Comparison of ENCODE assay signal across 1 cellular context in the genomic region with DNA sequence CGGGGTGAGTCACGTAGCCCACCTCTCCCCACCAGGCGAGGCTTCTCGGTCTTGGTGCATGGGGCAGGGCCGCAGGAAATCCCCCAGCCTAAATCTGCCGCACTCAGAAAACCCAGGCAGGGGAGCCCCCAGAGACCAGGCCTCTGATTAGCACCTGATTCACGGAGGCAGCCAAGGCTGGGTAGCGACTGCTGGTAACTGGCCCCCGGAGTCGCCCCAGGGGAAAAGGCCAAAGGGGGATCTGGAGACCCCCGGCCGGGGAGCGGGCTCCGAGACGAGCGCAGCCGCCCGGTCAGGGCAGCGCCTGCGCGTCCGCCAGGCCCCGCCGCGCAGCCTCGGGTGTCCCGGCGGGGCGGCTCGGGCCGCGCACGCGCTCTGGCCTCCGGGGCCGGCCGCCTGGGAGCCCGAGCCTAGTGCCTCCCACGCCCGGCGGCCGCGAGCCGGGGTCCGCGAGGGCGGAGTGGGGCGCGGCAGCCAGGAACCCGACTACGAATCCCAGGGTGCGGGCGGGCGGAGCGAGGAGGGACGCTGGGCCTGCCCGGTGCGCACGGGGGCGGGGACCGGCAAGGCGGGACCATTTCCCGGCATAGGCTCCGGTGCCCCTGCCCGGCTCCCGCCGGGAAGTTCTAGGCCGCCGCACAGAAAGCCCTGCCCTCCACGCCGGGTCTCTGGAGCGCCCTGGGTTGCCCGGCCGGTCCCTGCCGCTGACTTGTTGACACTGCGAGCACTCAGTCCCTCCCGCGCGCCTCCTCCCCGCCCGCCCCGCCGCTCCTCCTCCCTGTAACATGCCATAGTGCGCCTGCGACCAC.
TF ChIP-seq lines count a peak whose summit lies in the region.

A gene with protein sequence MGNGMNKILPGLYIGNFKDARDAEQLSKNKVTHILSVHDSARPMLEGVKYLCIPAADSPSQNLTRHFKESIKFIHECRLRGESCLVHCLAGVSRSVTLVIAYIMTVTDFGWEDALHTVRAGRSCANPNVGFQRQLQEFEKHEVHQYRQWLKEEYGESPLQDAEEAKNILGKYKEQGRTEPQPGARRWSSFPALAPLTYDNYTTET (plus strand): TSS at position 791 of the 809 bp plus-strand sequence. CDS start 53 bp downstream, outside the sequence.

TF ChIP-seq in K562, 482 proteins besides CTCF, POLR2A, EP300 and RAD21 (continued from another document and continues in another):
- TF ChIP-seq, protein P1, sequence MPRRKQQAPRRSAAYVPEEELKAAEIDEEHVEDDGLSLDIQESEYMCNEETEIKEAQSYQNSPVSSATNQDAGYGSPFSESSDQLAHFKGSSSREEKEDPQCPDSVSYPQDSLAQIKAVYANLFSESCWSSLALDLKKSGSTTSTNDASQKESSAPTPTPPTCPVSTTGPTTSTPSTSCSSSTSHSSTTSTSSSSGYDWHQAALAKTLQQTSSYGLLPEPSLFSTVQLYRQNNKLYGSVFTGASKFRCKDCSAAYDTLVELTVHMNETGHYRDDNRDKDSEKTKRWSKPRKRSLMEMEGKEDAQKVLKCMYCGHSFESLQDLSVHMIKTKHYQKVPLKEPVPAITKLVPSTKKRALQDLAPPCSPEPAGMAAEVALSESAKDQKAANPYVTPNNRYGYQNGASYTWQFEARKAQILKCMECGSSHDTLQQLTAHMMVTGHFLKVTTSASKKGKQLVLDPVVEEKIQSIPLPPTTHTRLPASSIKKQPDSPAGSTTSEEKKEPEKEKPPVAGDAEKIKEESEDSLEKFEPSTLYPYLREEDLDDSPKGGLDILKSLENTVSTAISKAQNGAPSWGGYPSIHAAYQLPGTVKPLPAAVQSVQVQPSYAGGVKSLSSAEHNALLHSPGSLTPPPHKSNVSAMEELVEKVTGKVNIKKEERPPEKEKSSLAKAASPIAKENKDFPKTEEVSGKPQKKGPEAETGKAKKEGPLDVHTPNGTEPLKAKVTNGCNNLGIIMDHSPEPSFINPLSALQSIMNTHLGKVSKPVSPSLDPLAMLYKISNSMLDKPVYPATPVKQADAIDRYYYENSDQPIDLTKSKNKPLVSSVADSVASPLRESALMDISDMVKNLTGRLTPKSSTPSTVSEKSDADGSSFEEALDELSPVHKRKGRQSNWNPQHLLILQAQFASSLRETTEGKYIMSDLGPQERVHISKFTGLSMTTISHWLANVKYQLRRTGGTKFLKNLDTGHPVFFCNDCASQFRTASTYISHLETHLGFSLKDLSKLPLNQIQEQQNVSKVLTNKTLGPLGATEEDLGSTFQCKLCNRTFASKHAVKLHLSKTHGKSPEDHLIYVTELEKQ (CRISPR knock-in tag; IDR thresholded peaks at IDR 0.05) = no peak
- TF ChIP-seq PHF20 (IDR thresholded peaks at IDR 0.05; ENCODE audit: partially characterized antibody) (peak; percentile 78), ZNF12 (CRISPR knock-in tag; IDR thresholded peaks at IDR 0.05) (no peak), ZNF282 (CRISPR knock-in tag; IDR thresholded peaks at IDR 0.05) (no peak), JUND (IDR thresholded peaks at IDR 0.05; ENCODE audit: borderline replicate concordance, low read depth, low read length) (peak; percentile 1; the same call in 1 of the 2 replicates), JUND (tag; IDR thresholded peaks at IDR 0.05; ENCODE audit: borderline replicate concordance, low read depth, low read length) (no peak), ZNF511 (CRISPR knock-in tag; IDR thresholded peaks at IDR 0.05) (no peak; the same call in 1 of the 2 replicates), ELF2 (CRISPR knock-in tag; IDR thresholded peaks at IDR 0.05) (no peak), FOXP1 (CRISPR knock-in tag; IDR thresholded peaks at IDR 0.05) (0 out of 2 replicates have a peak, but pooled peaks have one; percentile 38), ZNF584 (CRISPR knock-in tag; IDR thresholded peaks at IDR 0.05; ENCODE audit: low read depth) (no peak), ZNF263 (CRISPR knock-in tag; IDR thresholded peaks at IDR 0.05; ENCODE audit: borderline replicate concordance) (peak; percentile 98; the same call in 1 of the 2 replicates), ARID2 (IDR thresholded peaks at IDR 0.05) (no peak), ZNF197 (CRISPR knock-in tag; IDR thresholded peaks at IDR 0.05; ENCODE audit: low read depth) (no peak), NFE2L1 (tag; IDR thresholded peaks at IDR 0.05; ENCODE audit: borderline replicate concordance, low read depth) (no peak), ZBTB43 (CRISPR knock-in tag; IDR thresholded peaks at IDR 0.05) (no peak), BRF1 (IDR thresholded peaks at IDR 0.05; ENCODE audit: borderline replicate concordance, extremely low read depth, insufficient read length) (no peak), SRSF1 (IDR thresholded peaks at IDR 0.05; ENCODE audit: low read depth, low read length) (no peak), OTX1 (CRISPR knock-in tag; IDR thresholded peaks at IDR 0.05) (no peak), CXXC5 (CRISPR knock-in tag; IDR thresholded peaks at IDR 0.05) (peak; percentile 77), NFRKB (IDR thresholded peaks at IDR 0.05; ENCODE audit: low read depth) (no peak), CGGBP1 (CRISPR knock-in tag; IDR thresholded peaks at IDR 0.05) (no peak), ZNF583 (CRISPR knock-in tag; IDR thresholded peaks at IDR 0.05) (0 out of 2 replicates have a peak, but pooled peaks have one; percentile 57), FOXK1 (CRISPR knock-in tag; IDR thresholded peaks at IDR 0.05; ENCODE audit: borderline replicate concordance) (no peak), ATF7 (IDR thresholded peaks at IDR 0.05) (peak; percentile 16; the same call in 1 of the 2 replicates), CTBP1 (IDR thresholded peaks at IDR 0.05; ENCODE audit: borderline replicate concordance) (peak; percentile 82), CBFA2T2 (conservative IDR thresholded peaks at IDR 0.05) (no peak), GATAD2B (IDR thresholded peaks at IDR 0.05; ENCODE audit: borderline replicate concordance) (peak; percentile 94), ZNF695 (CRISPR knock-in tag; IDR thresholded peaks at IDR 0.05) (no peak; the same call in 1 of the 2 replicates), ETV5 (CRISPR knock-in tag; IDR thresholded peaks at IDR 0.05; ENCODE audit: low read depth) (no peak), EZH2 (IDR thresholded peaks at IDR 0.05; ENCODE audit: borderline replicate concordance, low read depth, low read length) (no peak), ZNF384 (IDR thresholded peaks at IDR 0.05; ENCODE audit: low read depth, low read length) (no peak), KAT8 (IDR thresholded peaks at IDR 0.05; ENCODE audit: low read depth) (no peak), MAFF (IDR thresholded peaks at IDR 0.05; ENCODE audit: low read length) (no peak), MYC (IDR thresholded peaks at IDR 0.05; ENCODE audit: low read depth, low read length) (peak; percentile 46), MYC (CRISPR knock-in tag; IDR thresholded peaks at IDR 0.05; ENCODE audit: borderline replicate concordance, low read depth) (no peak), HNRNPLL (IDR thresholded peaks at IDR 0.05; ENCODE audit: low read depth, low read length, poor library complexity, severe bottlenecking) (no peak), SMARCA5 (IDR thresholded peaks at IDR 0.05) (no peak), SMARCB1 (IDR thresholded peaks at IDR 0.05; ENCODE audit: insufficient read length, low read depth) (no peak), RNF2 (IDR thresholded peaks at IDR 0.05) (no peak), ILK (tag; IDR thresholded peaks at IDR 0.05; ENCODE audit: borderline replicate concordance, low read depth) (no peak), TAF7 (tag; IDR thresholded peaks at IDR 0.05) (0 out of 2 replicates have a peak, but pooled peaks have one; percentile 7), ELF4 (CRISPR knock-in tag; IDR thresholded peaks at IDR 0.05) (no peak), ZNF551 (CRISPR knock-in tag; IDR thresholded peaks at IDR 0.05) (no peak), FOXM1 (IDR thresholded peaks at IDR 0.05; ENCODE audit: low read depth) (no peak), FOXM1 (CRISPR knock-in tag; IDR thresholded peaks at IDR 0.05; ENCODE audit: low read depth) (no peak), CBX2 (IDR thresholded peaks at IDR 0.05; ENCODE audit: insufficient read depth, low read length, poor library complexity, severe bottlenecking) (no peak)
- TF ChIP-seq, protein P2, sequence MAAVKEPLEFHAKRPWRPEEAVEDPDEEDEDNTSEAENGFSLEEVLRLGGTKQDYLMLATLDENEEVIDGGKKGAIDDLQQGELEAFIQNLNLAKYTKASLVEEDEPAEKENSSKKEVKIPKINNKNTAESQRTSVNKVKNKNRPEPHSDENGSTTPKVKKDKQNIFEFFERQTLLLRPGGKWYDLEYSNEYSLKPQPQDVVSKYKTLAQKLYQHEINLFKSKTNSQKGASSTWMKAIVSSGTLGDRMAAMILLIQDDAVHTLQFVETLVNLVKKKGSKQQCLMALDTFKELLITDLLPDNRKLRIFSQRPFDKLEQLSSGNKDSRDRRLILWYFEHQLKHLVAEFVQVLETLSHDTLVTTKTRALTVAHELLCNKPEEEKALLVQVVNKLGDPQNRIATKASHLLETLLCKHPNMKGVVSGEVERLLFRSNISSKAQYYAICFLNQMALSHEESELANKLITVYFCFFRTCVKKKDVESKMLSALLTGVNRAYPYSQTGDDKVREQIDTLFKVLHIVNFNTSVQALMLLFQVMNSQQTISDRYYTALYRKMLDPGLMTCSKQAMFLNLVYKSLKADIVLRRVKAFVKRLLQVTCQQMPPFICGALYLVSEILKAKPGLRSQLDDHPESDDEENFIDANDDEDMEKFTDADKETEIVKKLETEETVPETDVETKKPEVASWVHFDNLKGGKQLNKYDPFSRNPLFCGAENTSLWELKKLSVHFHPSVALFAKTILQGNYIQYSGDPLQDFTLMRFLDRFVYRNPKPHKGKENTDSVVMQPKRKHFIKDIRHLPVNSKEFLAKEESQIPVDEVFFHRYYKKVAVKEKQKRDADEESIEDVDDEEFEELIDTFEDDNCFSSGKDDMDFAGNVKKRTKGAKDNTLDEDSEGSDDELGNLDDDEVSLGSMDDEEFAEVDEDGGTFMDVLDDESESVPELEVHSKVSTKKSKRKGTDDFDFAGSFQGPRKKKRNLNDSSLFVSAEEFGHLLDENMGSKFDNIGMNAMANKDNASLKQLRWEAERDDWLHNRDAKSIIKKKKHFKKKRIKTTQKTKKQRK (IDR thresholded peaks at IDR 0.05; ENCODE audit: borderline replicate concordance, low read depth, low read length) = no peak
- TF ChIP-seq, protein P3, sequence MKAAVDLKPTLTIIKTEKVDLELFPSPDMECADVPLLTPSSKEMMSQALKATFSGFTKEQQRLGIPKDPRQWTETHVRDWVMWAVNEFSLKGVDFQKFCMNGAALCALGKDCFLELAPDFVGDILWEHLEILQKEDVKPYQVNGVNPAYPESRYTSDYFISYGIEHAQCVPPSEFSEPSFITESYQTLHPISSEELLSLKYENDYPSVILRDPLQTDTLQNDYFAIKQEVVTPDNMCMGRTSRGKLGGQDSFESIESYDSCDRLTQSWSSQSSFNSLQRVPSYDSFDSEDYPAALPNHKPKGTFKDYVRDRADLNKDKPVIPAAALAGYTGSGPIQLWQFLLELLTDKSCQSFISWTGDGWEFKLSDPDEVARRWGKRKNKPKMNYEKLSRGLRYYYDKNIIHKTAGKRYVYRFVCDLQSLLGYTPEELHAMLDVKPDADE (conservative IDR thresholded peaks at IDR 0.05; ENCODE audit: control insufficient read depth, low read depth, low read length) = peak; percentile 35; the same call in 1 of the 2 replicates
- TF ChIP-seq, protein P4, sequence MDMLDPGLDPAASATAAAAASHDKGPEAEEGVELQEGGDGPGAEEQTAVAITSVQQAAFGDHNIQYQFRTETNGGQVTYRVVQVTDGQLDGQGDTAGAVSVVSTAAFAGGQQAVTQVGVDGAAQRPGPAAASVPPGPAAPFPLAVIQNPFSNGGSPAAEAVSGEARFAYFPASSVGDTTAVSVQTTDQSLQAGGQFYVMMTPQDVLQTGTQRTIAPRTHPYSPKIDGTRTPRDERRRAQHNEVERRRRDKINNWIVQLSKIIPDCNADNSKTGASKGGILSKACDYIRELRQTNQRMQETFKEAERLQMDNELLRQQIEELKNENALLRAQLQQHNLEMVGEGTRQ (CRISPR knock-in tag; IDR thresholded peaks at IDR 0.05) = no peak
- TF ChIP-seq, protein P5, sequence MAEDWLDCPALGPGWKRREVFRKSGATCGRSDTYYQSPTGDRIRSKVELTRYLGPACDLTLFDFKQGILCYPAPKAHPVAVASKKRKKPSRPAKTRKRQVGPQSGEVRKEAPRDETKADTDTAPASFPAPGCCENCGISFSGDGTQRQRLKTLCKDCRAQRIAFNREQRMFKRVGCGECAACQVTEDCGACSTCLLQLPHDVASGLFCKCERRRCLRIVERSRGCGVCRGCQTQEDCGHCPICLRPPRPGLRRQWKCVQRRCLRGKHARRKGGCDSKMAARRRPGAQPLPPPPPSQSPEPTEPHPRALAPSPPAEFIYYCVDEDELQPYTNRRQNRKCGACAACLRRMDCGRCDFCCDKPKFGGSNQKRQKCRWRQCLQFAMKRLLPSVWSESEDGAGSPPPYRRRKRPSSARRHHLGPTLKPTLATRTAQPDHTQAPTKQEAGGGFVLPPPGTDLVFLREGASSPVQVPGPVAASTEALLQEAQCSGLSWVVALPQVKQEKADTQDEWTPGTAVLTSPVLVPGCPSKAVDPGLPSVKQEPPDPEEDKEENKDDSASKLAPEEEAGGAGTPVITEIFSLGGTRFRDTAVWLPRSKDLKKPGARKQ (CRISPR knock-in tag; IDR thresholded peaks at IDR 0.05) = no peak
- TF ChIP-seq, protein P6, sequence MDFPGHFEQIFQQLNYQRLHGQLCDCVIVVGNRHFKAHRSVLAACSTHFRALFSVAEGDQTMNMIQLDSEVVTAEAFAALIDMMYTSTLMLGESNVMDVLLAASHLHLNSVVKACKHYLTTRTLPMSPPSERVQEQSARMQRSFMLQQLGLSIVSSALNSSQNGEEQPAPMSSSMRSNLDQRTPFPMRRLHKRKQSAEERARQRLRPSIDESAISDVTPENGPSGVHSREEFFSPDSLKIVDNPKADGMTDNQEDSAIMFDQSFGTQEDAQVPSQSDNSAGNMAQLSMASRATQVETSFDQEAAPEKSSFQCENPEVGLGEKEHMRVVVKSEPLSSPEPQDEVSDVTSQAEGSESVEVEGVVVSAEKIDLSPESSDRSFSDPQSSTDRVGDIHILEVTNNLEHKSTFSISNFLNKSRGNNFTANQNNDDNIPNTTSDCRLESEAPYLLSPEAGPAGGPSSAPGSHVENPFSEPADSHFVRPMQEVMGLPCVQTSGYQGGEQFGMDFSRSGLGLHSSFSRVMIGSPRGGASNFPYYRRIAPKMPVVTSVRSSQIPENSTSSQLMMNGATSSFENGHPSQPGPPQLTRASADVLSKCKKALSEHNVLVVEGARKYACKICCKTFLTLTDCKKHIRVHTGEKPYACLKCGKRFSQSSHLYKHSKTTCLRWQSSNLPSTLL (IDR thresholded peaks at IDR 0.05) = no peak
